In genomic region chr4:146407257-146407656, GRCh38 we compare ENCODE assay signal across 13 cellular contexts.
"Had no signal": no experiment of that assay in that cellular context is flagged by ENCODE, and none has a peak within 500 bp of the region (broad histone marks: within the 10 kb centered on the region; RNA-seq: fewer than 3 reads in every experiment).

No MANE protein-coding gene starts in this region.

- H3K9me3 ChIP-seq: lower lobe of right lung, suprapubic skin, thyroid gland, upper lobe of left lung, vagina had no signal

- H3K36me3 ChIP-seq: lower lobe of right lung, suprapubic skin, thyroid gland, upper lobe of left lung, vagina had no signal

- H3K27ac ChIP-seq: lower lobe of right lung, suprapubic skin, thyroid gland, vagina had no signal

- H3K27me3 ChIP-seq: suprapubic skin, thyroid gland, upper lobe of left lung, vagina had no signal

- DNase-seq: effector CD4-positive, alpha-beta T cell; endodermal cell; islet precursor cell; lower lobe of right lung; natural killer cell; stimulated activated naive CD4-positive, alpha-beta T cell treated with Interleukin-2 at 50 U/mL for 16 hours; thyroid gland; upper lobe of left lung had no signal

- H3K4me3 ChIP-seq: coronary artery, lower lobe of right lung, skin epidermis, suprapubic skin, thyroid gland, upper lobe of left lung, vagina had no signal

- H3K4me1 ChIP-seq: lower lobe of right lung, suprapubic skin, thyroid gland, upper lobe of left lung, vagina had no signal

- FAIRE-seq: frontal cortex had no signal
